Comparison of ENCODE assay signal across 10 cellular contexts in the genomic region with DNA sequence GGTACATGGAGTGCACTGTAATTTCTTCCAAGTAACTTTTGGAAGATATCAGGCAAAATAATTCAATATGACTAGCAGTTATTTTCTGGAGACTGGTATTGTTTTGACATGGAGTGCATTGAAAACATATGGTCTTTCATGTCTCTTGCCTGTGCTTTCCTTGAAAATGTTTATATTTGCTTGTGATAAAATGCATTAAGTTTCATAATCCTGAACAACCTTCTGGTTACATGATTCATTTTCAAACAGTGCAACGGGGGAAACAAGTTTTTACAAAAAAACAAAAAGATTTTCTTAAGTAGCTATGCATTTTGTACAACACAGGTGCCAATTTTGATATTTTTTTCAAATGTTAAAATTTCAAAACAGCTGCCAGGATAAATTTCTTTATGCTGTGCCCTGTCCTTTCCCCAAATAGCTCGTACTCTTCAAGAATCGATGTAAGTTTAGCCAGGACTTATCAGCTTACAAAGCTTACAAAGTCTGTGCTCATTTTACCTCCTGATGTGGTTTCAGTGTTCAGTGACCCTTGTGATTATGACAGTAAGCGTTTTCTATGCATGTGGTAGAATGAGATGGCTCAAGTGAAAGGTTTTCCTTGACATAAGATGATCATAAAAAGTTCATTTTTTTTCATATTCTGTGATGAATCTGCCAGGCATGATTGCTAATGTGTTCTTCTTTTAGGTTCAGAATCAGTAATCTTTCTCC.
DNase-seq lines count a peak whose midpoint lies in the region; ATAC-seq and TF ChIP-seq lines count a peak whose summit lies in the region.
"Had no signal": no experiment of that assay in that cellular context is flagged by ENCODE, and none has a peak within 500 bp of the region (broad histone marks: within the 10 kb centered on the region; RNA-seq: fewer than 3 reads in every experiment).

No MANE protein-coding gene starts in this region.

- TF ChIP-seq CTCF in parathyroid adenoma (IDR thresholded peaks at IDR 0.05) = no peak
- TF ChIP-seq CTCF in transverse colon (IDR thresholded peaks at IDR 0.05) = no peak
- TF ChIP-seq CTCF in suprapubic skin (IDR thresholded peaks at IDR 0.05) = no peak

- no peaks in the 10 kb centered on the region for H3K79me2 ChIP-seq in parathyroid adenoma

- H3K27me3 ChIP-seq in adipocyte (replicated peaks; ENCODE audit: control insufficient read depth, insufficient read depth, low read length) (no peaks in the 10 kb centered on the region), parathyroid adenoma (ENCODE audit: control insufficient read depth, insufficient read depth, low read length) (no peaks in the 10 kb centered on the region), transverse colon (no peaks in the 10 kb centered on the region), suprapubic skin (no peaks in the 10 kb centered on the region)

- H3K4me3 ChIP-seq in adipocyte (ENCODE audit: low read length) (no peak overlapping the region), parathyroid adenoma (ENCODE audit: low read depth, low read length) (no peak overlapping the region), transverse colon (no peak overlapping the region), suprapubic skin (no peak overlapping the region)

- H3K4me1 ChIP-seq in adipocyte (ENCODE audit: control insufficient read depth, insufficient read depth, low read length) = peaks cover 7% of the 10 kb centered on the region
- H3K4me1 ChIP-seq in parathyroid adenoma = peaks cover 19% of the 10 kb centered on the region
- peaks cover 0 to 11% (median 5%) of the 10 kb centered on the region in 4 donors for H3K4me1 ChIP-seq in transverse colon
- no peaks in the 10 kb centered on the region for H3K4me1 ChIP-seq in suprapubic skin

- H3K36me3 ChIP-seq in adipocyte (ENCODE audit: control insufficient read depth, insufficient read depth, low read length, severe bottlenecking) = no peaks in the 10 kb centered on the region
- H3K36me3 ChIP-seq in parathyroid adenoma (ENCODE audit: control insufficient read depth, insufficient read depth, low read length) = no peaks in the 10 kb centered on the region
- H3K36me3 ChIP-seq in transverse colon = no peaks in the 10 kb centered on the region
- H3K36me3 ChIP-seq in suprapubic skin = no peaks in the 10 kb centered on the region

- TF ChIP-seq POLR2A in transverse colon (IDR thresholded peaks at IDR 0.05) (no peak), suprapubic skin (IDR thresholded peaks at IDR 0.05) (no peak)

- H3K9me3 ChIP-seq in adipocyte (ENCODE audit: control insufficient read depth, low read length) = no peaks in the 10 kb centered on the region
- H3K9me3 ChIP-seq in parathyroid adenoma (ENCODE audit: control insufficient read depth, low read length) = no peaks in the 10 kb centered on the region
- no peaks in the 10 kb centered on the region for H3K9me3 ChIP-seq in transverse colon
- H3K9me3 ChIP-seq in suprapubic skin = no peaks in the 10 kb centered on the region

- H3K27ac ChIP-seq in parathyroid adenoma = no peak overlapping the region
- H3K27ac ChIP-seq in transverse colon = no peak overlapping the region
- no peak overlapping the region for H3K27ac ChIP-seq in suprapubic skin

- peak; percentile 50 for ATAC-seq in GM18867 (IDR thresholded peaks at IDR 0.05; ENCODE audit: unreplicated experiment)
- ATAC-seq in HG03066 (IDR thresholded peaks at IDR 0.05; ENCODE audit: low read depth, unreplicated experiment) = peak; percentile 48

- 28 to 38% methylated on average over 4 of the region's 4 CpGs for WGBS in transverse colon (ENCODE audit: low coverage in 1 of 2), 2 donors
- WGBS in suprapubic skin = 28% methylated on average over 4 of the region's 4 CpGs

- DNase-seq in adipocyte (ENCODE audit: low read depth) (peak; percentile 82), KG1 (lab: John Stamatoyannopoulos, UW) (no peak), transverse colon (no peak), suprapubic skin (ENCODE audit: low spot score in 2 of 2) (no peak)
- DNase-seq: activated T-cell treated with anti-CD3 and anti-CD28 coated beads, Interleukin-2, amount 50 U/mL, for 1 hour; dermis blood vessel endothelial cell; T-helper 9 cell had no signal

- in situ Hi-C loops in transverse colon (cut with MboI; ENCODE audit: low pct_ligation_motif_present in 1 of 4, low pct_unique_long_range_greater_than_20kb in 1 of 4, low sequenced_read_pairs in 3 of 4) = no loop called here

- H3K9ac ChIP-seq in adipocyte (ENCODE audit: low read length) = no peak overlapping the region
- H3K9ac ChIP-seq in parathyroid adenoma = no peak overlapping the region

- intact Hi-C loops in transverse colon (cut with DNase I; ENCODE audit: low total_unique reads) = no loop called here

- H3K4me2 ChIP-seq in parathyroid adenoma (ENCODE audit: low read length) = no peak overlapping the region

- peak overlapping the region; percentile 18 for H2AFZ ChIP-seq in parathyroid adenoma

- TF ChIP-seq EP300 in transverse colon (IDR thresholded peaks at IDR 0.05; ENCODE audit: low read depth) (no peak), suprapubic skin (IDR thresholded peaks at IDR 0.05) (no peak)
